ENCODE assay signal across 1 cellular context in the genomic region with DNA sequence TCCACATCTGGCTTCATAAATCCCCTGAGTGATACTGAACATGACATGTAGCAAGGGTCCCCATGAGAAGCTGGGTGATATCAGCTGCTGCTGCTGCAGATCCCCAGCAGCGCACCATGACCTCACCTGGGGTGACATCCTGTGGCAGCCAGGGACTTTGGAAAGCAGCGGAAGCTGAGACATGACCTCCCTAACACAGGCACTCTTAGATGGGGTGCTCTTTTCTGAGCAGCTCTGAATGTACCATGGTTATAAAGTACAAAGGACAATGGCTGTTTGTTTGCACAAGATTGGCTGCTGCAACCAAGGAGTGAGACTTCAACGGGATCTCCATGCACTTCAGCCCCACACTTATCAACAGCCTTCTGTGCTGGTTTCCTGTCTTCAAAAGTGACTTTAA.
A peak's percentile ranks its signal among the peaks of the same experiment; 100 is the strongest.
TF ChIP-seq lines count a peak whose summit lies in the region.

No MANE protein-coding gene starts in this region.

TF ChIP-seq in HepG2, 621 proteins besides CTCF, POLR2A, EP300 and RAD21 (continued from another document and continues in another):
- TF ChIP-seq RAD51 (IDR thresholded peaks at IDR 0.05; ENCODE audit: borderline replicate concordance) (no peak), ZNF496 (CRISPR knock-in tag; IDR thresholded peaks at IDR 0.05; ENCODE audit: insufficient replicate concordance) (no peak), ZNF547 (CRISPR knock-in tag; IDR thresholded peaks at IDR 0.05) (no peak), SAP130 (CRISPR knock-in tag; IDR thresholded peaks at IDR 0.05; ENCODE audit: low read depth) (peak; percentile 59), ZNF605 (CRISPR knock-in tag; IDR thresholded peaks at IDR 0.05) (0 out of 2 replicates have a peak, but pooled peaks have one; percentile 51), KAT8 (CRISPR knock-in tag; IDR thresholded peaks at IDR 0.05) (peak; percentile 70), PTBP1 (IDR thresholded peaks at IDR 0.05; ENCODE audit: low read depth, low read length, poor library complexity, severe bottlenecking) (no peak), ZNF138 (CRISPR knock-in tag; IDR thresholded peaks at IDR 0.05; ENCODE audit: low read depth) (no peak), KAT7 (CRISPR knock-in tag; IDR thresholded peaks at IDR 0.05; ENCODE audit: borderline replicate concordance) (0 out of 2 replicates have a peak, but pooled peaks have one; percentile 35), ZNF207 (IDR thresholded peaks at IDR 0.05; ENCODE audit: borderline replicate concordance) (no peak), ZNF10 (CRISPR knock-in tag; IDR thresholded peaks at IDR 0.05; ENCODE audit: borderline replicate concordance, low read depth) (no peak), ZSCAN22 (CRISPR knock-in tag; IDR thresholded peaks at IDR 0.05) (no peak), MXD4 (CRISPR knock-in tag; IDR thresholded peaks at IDR 0.05) (no peak), PHF8 (CRISPR knock-in tag; IDR thresholded peaks at IDR 0.05) (no peak), SALL2 (CRISPR knock-in tag; IDR thresholded peaks at IDR 0.05) (no peak), TEAD2 (CRISPR knock-in tag; IDR thresholded peaks at IDR 0.05) (no peak), MAFG (CRISPR knock-in tag; IDR thresholded peaks at IDR 0.05) (no peak), NFKBIZ (CRISPR knock-in tag; IDR thresholded peaks at IDR 0.05) (0 out of 2 replicates have a peak, but pooled peaks have one; percentile 50), PAF1 (CRISPR knock-in tag; IDR thresholded peaks at IDR 0.05) (no peak), ZMYM2 (CRISPR knock-in tag; IDR thresholded peaks at IDR 0.05) (0 out of 2 replicates have a peak, but pooled peaks have one; percentile 43), MAX (IDR thresholded peaks at IDR 0.05) (peak; percentile 37; the same call in 1 of the 2 replicates), ZNF576 (CRISPR knock-in tag; IDR thresholded peaks at IDR 0.05) (no peak), ZBTB33 (CRISPR knock-in tag; IDR thresholded peaks at IDR 0.05) (peak; percentile 70; the same call in 1 of the 2 replicates), ZNF260 (CRISPR knock-in tag; IDR thresholded peaks at IDR 0.05; ENCODE audit: borderline replicate concordance, low read depth) (no peak), ZNF510 (CRISPR knock-in tag; IDR thresholded peaks at IDR 0.05; ENCODE audit: low read depth) (no peak), ADNP (CRISPR knock-in tag; IDR thresholded peaks at IDR 0.05) (no peak), HDAC1 (CRISPR knock-in tag; IDR thresholded peaks at IDR 0.05) (peak; percentile 85), SMYD3 (CRISPR knock-in tag; IDR thresholded peaks at IDR 0.05) (no peak)
- TF ChIP-seq, protein P1, sequence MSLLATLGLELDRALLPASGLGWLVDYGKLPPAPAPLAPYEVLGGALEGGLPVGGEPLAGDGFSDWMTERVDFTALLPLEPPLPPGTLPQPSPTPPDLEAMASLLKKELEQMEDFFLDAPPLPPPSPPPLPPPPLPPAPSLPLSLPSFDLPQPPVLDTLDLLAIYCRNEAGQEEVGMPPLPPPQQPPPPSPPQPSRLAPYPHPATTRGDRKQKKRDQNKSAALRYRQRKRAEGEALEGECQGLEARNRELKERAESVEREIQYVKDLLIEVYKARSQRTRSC (CRISPR knock-in tag; IDR thresholded peaks at IDR 0.05; ENCODE audit: low read depth): no peak
- TF ChIP-seq, protein P2, sequence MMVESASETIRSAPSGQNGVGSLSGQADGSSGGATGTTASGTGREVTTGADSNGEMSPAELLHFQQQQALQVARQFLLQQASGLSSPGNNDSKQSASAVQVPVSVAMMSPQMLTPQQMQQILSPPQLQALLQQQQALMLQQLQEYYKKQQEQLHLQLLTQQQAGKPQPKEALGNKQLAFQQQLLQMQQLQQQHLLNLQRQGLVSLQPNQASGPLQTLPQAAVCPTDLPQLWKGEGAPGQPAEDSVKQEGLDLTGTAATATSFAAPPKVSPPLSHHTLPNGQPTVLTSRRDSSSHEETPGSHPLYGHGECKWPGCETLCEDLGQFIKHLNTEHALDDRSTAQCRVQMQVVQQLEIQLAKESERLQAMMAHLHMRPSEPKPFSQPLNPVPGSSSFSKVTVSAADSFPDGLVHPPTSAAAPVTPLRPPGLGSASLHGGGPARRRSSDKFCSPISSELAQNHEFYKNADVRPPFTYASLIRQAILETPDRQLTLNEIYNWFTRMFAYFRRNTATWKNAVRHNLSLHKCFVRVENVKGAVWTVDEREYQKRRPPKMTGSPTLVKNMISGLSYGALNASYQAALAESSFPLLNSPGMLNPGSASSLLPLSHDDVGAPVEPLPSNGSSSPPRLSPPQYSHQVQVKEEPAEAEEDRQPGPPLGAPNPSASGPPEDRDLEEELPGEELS (CRISPR knock-in tag; IDR thresholded peaks at IDR 0.05): peak; percentile 83
- TF ChIP-seq, protein P3, sequence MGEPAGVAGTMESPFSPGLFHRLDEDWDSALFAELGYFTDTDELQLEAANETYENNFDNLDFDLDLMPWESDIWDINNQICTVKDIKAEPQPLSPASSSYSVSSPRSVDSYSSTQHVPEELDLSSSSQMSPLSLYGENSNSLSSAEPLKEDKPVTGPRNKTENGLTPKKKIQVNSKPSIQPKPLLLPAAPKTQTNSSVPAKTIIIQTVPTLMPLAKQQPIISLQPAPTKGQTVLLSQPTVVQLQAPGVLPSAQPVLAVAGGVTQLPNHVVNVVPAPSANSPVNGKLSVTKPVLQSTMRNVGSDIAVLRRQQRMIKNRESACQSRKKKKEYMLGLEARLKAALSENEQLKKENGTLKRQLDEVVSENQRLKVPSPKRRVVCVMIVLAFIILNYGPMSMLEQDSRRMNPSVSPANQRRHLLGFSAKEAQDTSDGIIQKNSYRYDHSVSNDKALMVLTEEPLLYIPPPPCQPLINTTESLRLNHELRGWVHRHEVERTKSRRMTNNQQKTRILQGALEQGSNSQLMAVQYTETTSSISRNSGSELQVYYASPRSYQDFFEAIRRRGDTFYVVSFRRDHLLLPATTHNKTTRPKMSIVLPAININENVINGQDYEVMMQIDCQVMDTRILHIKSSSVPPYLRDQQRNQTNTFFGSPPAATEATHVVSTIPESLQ (CRISPR knock-in tag; conservative IDR thresholded peaks at IDR 0.05): no peak
- TF ChIP-seq, protein P4, sequence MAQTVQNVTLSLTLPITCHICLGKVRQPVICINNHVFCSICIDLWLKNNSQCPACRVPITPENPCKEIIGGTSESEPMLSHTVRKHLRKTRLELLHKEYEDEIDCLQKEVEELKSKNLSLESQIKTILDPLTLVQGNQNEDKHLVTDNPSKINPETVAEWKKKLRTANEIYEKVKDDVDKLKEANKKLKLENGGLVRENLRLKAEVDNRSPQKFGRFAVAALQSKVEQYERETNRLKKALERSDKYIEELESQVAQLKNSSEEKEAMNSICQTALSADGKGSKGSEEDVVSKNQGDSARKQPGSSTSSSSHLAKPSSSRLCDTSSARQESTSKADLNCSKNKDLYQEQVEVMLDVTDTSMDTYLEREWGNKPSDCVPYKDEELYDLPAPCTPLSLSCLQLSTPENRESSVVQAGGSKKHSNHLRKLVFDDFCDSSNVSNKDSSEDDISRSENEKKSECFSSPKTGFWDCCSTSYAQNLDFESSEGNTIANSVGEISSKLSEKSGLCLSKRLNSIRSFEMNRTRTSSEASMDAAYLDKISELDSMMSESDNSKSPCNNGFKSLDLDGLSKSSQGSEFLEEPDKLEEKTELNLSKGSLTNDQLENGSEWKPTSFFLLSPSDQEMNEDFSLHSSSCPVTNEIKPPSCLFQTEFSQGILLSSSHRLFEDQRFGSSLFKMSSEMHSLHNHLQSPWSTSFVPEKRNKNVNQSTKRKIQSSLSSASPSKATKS (CRISPR knock-in tag; IDR thresholded peaks at IDR 0.05): no peak
- TF ChIP-seq, protein P5, sequence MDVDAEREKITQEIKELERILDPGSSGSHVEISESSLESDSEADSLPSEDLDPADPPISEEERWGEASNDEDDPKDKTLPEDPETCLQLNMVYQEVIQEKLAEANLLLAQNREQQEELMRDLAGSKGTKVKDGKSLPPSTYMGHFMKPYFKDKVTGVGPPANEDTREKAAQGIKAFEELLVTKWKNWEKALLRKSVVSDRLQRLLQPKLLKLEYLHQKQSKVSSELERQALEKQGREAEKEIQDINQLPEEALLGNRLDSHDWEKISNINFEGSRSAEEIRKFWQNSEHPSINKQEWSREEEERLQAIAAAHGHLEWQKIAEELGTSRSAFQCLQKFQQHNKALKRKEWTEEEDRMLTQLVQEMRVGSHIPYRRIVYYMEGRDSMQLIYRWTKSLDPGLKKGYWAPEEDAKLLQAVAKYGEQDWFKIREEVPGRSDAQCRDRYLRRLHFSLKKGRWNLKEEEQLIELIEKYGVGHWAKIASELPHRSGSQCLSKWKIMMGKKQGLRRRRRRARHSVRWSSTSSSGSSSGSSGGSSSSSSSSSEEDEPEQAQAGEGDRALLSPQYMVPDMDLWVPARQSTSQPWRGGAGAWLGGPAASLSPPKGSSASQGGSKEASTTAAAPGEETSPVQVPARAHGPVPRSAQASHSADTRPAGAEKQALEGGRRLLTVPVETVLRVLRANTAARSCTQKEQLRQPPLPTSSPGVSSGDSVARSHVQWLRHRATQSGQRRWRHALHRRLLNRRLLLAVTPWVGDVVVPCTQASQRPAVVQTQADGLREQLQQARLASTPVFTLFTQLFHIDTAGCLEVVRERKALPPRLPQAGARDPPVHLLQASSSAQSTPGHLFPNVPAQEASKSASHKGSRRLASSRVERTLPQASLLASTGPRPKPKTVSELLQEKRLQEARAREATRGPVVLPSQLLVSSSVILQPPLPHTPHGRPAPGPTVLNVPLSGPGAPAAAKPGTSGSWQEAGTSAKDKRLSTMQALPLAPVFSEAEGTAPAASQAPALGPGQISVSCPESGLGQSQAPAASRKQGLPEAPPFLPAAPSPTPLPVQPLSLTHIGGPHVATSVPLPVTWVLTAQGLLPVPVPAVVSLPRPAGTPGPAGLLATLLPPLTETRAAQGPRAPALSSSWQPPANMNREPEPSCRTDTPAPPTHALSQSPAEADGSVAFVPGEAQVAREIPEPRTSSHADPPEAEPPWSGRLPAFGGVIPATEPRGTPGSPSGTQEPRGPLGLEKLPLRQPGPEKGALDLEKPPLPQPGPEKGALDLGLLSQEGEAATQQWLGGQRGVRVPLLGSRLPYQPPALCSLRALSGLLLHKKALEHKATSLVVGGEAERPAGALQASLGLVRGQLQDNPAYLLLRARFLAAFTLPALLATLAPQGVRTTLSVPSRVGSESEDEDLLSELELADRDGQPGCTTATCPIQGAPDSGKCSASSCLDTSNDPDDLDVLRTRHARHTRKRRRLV (CRISPR knock-in tag; IDR thresholded peaks at IDR 0.05): no peak
- TF ChIP-seq, protein P6, sequence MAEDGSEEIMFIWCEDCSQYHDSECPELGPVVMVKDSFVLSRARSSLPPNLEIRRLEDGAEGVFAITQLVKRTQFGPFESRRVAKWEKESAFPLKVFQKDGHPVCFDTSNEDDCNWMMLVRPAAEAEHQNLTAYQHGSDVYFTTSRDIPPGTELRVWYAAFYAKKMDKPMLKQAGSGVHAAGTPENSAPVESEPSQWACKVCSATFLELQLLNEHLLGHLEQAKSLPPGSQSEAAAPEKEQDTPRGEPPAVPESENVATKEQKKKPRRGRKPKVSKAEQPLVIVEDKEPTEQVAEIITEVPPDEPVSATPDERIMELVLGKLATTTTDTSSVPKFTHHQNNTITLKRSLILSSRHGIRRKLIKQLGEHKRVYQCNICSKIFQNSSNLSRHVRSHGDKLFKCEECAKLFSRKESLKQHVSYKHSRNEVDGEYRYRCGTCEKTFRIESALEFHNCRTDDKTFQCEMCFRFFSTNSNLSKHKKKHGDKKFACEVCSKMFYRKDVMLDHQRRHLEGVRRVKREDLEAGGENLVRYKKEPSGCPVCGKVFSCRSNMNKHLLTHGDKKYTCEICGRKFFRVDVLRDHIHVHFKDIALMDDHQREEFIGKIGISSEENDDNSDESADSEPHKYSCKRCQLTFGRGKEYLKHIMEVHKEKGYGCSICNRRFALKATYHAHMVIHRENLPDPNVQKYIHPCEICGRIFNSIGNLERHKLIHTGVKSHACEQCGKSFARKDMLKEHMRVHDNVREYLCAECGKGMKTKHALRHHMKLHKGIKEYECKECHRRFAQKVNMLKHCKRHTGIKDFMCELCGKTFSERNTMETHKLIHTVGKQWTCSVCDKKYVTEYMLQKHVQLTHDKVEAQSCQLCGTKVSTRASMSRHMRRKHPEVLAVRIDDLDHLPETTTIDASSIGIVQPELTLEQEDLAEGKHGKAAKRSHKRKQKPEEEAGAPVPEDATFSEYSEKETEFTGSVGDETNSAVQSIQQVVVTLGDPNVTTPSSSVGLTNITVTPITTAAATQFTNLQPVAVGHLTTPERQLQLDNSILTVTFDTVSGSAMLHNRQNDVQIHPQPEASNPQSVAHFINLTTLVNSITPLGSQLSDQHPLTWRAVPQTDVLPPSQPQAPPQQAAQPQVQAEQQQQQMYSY (CRISPR knock-in tag; IDR thresholded peaks at IDR 0.05): no peak
- TF ChIP-seq, protein P7, sequence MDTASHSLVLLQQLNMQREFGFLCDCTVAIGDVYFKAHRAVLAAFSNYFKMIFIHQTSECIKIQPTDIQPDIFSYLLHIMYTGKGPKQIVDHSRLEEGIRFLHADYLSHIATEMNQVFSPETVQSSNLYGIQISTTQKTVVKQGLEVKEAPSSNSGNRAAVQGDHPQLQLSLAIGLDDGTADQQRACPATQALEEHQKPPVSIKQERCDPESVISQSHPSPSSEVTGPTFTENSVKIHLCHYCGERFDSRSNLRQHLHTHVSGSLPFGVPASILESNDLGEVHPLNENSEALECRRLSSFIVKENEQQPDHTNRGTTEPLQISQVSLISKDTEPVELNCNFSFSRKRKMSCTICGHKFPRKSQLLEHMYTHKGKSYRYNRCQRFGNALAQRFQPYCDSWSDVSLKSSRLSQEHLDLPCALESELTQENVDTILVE (CRISPR knock-in tag; IDR thresholded peaks at IDR 0.05): no peak
